Comparison of ENCODE assay signal across 1 cellular context in genomic region chr13:40668335-40668734, GRCh38.
TF ChIP-seq lines count a peak whose summit lies in the region.

No MANE protein-coding gene starts in this region.

TF ChIP-seq in HCT116, 20 proteins besides CTCF, POLR2A, EP300 and RAD21 (continued from another document):
- no peak for TF ChIP-seq REST (IDR thresholded peaks at IDR 0.05; ENCODE audit: low read depth)
- TF ChIP-seq TCF7L2 (IDR thresholded peaks at IDR 0.05; ENCODE audit: borderline replicate concordance, extremely low read depth, insufficient read depth, insufficient read length): no peak
- no peak for TF ChIP-seq ELF1 (IDR thresholded peaks at IDR 0.05; ENCODE audit: borderline replicate concordance, low read depth)
- no peak for TF ChIP-seq ATF3 (IDR thresholded peaks at IDR 0.05)
- no peak for TF ChIP-seq SIN3A (IDR thresholded peaks at IDR 0.05; ENCODE audit: low read depth)
- TF ChIP-seq CEBPB (IDR thresholded peaks at IDR 0.05; ENCODE audit: low read depth): no peak
- no peak for TF ChIP-seq EZH2 (IDR thresholded peaks at IDR 0.05)
- no peak for TF ChIP-seq SP1 (IDR thresholded peaks at IDR 0.05; ENCODE audit: low read depth)
- TF ChIP-seq YY1 (IDR thresholded peaks at IDR 0.05; ENCODE audit: extremely low read depth, insufficient replicate concordance, low read depth, low read length): no peak
- TF ChIP-seq FOSL1 (IDR thresholded peaks at IDR 0.05; ENCODE audit: low read depth): no peak
- TF ChIP-seq ZBTB33 (IDR thresholded peaks at IDR 0.05; ENCODE audit: extremely low read depth, insufficient replicate concordance, low read length): no peak
- no peak for TF ChIP-seq JUND (IDR thresholded peaks at IDR 0.05)
